ENCODE assay signal across 21 cellular contexts in the genomic region with DNA sequence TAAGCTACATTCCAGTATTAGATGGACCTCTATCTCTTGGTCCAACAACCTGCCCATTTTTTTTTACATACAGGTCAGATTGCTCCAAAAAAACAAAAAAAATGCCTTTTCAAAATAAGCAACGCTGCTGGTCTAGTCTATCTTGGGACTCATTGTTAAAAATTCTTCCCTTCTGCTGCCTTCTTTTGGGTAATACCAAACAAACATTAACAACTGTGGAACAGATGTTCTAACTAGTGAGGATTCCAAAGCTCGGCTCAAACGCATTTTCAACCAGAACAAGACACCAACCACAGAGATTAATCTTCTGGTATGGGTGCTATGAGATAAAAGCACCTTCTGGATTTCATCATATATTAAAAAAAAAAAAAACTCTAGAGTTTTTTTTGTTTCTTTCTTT. TPM values are rescaled to one million over a fixed set of nuclear protein-coding genes. Genes with fewer than 3 reads are reported as not detected.
A peak's percentile ranks its signal among the peaks of the same experiment; 100 is the strongest.
DNase-seq lines count a peak whose midpoint lies in the region; TF ChIP-seq lines count a peak whose summit lies in the region.
"Had no signal": no experiment of that assay in that cellular context is flagged by ENCODE, and none has a peak within 500 bp of the region (broad histone marks: within the 10 kb centered on the region; RNA-seq: fewer than 3 reads in every experiment).

No MANE protein-coding gene starts in this region.

- H3K27me3 Mint-ChIP-seq in IgD-negative memory B cell, result no peaks in the 10 kb centered on the region
- H3K27me3 Mint-ChIP-seq: T-cell had no signal

- no peaks in the 10 kb centered on the region for H3K27me3 ChIP-seq in AG04450 (ENCODE audit: control insufficient read depth, insufficient read depth, low read length)
- H3K27me3 ChIP-seq: gastroesophageal sphincter had no signal

- no peak overlapping the region for H3K4me3 ChIP-seq in AG04450 (ENCODE audit: low read depth, low read length)
- no peak overlapping the region for H3K4me3 ChIP-seq in fibroblast of villous mesenchyme (ENCODE audit: low read depth, low read length)
- H3K4me3 ChIP-seq: gastroesophageal sphincter, skin epidermis had no signal

- H3K4me1 Mint-ChIP-seq in IgD-negative memory B cell, result peaks cover 27 to 34% (median 27%) of the 10 kb centered on the region in 3 donors

- POLR2A ChIA-PET in AG04450 (lab: Yijun Ruan, JAX), result interaction anchor here (0.6 kb wide), 1 partner anchor 79 kb away, joined by 3 read pairs; no protein-coding TSS in a partner anchor

- H3K9me3 ChIP-seq in AG04450 (ENCODE audit: control insufficient read depth, insufficient read depth, low read length), result no peaks in the 10 kb centered on the region; the same call in 1 of the 2 replicates
- H3K9me3 ChIP-seq: gastroesophageal sphincter had no signal

- peak; percentile 66 for DNase-seq in AG04450 (ENCODE audit: low read depth, low spot score)
- peak; percentile 95 for DNase-seq in amniotic epithelial cell (ENCODE audit: low read depth)
- peak; percentile 93 for DNase-seq in fibroblast of villous mesenchyme (ENCODE audit: low read depth)
- DNase-seq in stimulated activated naive CD4-positive, alpha-beta T cell treated with Interleukin-2 at 50 U/mL for 16 hours (lab: John Stamatoyannopoulos, UW), result no peak
- DNase-seq in KG1 (lab: John Stamatoyannopoulos, UW), result no peak
- DNase-seq in NCI-H2227 treated with DMSO at 0.1 percent for 48 hours (lab: John Stamatoyannopoulos, UW), result no peak
- DNase-seq in Ammon's horn (ENCODE audit: low spot score), result no peak
- DNase-seq: activated naive CD4-positive, alpha-beta T cell; DMS79; endodermal cell; KBM-7; NCI-H1930; NCI-H510A; nephron progenitor cell; stimulated activated CD4-positive, alpha-beta T cell treated with anti-CD3 and anti-CD28 coated beads, Interleukin-4, amount 100 ng/mL, for 24 hours; T-cell had no signal

- peaks cover 7% of the 10 kb centered on the region for H3K36me3 Mint-ChIP-seq in IgD-negative memory B cell

- peak overlapping the region in 2 of 3 donors; percentile 47 to 88 for H3K27ac Mint-ChIP-seq in IgD-negative memory B cell
- H3K27ac Mint-ChIP-seq: endodermal cell, nephron progenitor cell, progenitor cell of endocrine pancreas, T-cell had no signal

- CTCF ChIA-PET in AG04450 (lab: Charles Lee), result no interaction called here

- TF ChIP-seq CTCF in AG04450 (IDR thresholded peaks at IDR 0.05; ENCODE audit: low read depth, low read length) (no peak), fibroblast of villous mesenchyme (IDR thresholded peaks at IDR 0.05; ENCODE audit: insufficient read depth, low read depth, low read length) (no peak)

- H3K9me3 Mint-ChIP-seq in IgD-negative memory B cell, result no peaks in the 10 kb centered on the region
- H3K9me3 Mint-ChIP-seq: CD14-positive monocyte, endodermal cell, T-cell had no signal

- H3K4me3 Mint-ChIP-seq in IgD-negative memory B cell, result no peak overlapping the region
- H3K4me3 Mint-ChIP-seq: CD14-positive monocyte, endodermal cell, nephron progenitor cell, T-cell had no signal

- no peak overlapping the region for H3K27ac ChIP-seq in AG04450 (ENCODE audit: low read depth, low read length)
- H3K27ac ChIP-seq: gastroesophageal sphincter, skin epidermis had no signal

RNA-seq across cellular contexts. Expression of a gene that starts 24.7 kb away (rescaled TPM):
- 14.1 and 16.6 TPM in 2 replicates for polyA plus RNA-seq in AG04450 (2011; rRNA removed)
- 31.1 and 35.4 TPM in 2 replicates for polyA minus RNA-seq in AG04450 (2011; rRNA and poly(A)+ RNA removed)
- 9.0 TPM for polyA plus RNA-seq in IgD-negative memory B cell
- 15.1 and 15.5 TPM in 2 replicates for total RNA-seq in fibroblast of villous mesenchyme

Comparison
In these comparisons a context has a peak if more than half of its experiments do, and no peak if none do; other contexts are left out.
1. DNase-seq: peak in AG04450 (single experiment), amniotic epithelial cell (single experiment) and fibroblast of villous mesenchyme (single experiment); none in stimulated activated naive CD4-positive, alpha-beta T cell treated with Interleukin-2 at 50 U/mL for 16 hours (single experiment), KG1 (single experiment), NCI-H2227 treated with DMSO at 0.1 percent for 48 hours (single experiment) and Ammon's horn (single experiment).